In the genomic region with DNA sequence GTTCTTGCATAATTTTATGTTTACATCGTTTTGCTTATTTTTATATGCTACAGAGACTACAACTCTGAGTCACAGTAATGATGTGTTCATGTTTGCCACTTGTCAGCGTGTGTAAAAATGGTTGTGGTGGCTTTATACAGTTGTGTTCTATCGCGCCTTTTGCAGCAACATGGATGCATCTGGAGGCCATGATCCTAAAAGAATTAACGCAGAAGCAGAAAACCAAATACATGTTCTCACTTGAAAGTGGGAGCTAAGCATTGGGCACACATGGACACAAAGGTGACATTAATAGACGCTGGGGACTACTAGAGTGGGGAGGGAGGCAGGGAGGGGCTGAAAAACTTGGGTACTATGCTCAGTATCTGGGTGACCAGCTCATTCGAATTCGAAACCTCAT, we compare ENCODE assay signal across 8 cellular contexts. TPM values are rescaled to one million over a fixed set of nuclear protein-coding genes. Genes with fewer than 3 reads are reported as not detected.
DNase-seq lines count a peak whose midpoint lies in the region; ATAC-seq, FAIRE-seq and TF ChIP-seq lines count a peak whose summit lies in the region.

No MANE protein-coding gene starts in this region.

- H3K36me3 Mint-ChIP-seq in activated naive CD4-positive, alpha-beta T cell treated with anti-CD3 and anti-CD28 coated beads, Interleukin-2, amount 50 U/mL, for 72 hours = peaks cover 12 to 41% of the 10 kb centered on the region in 2 donors

- H3K9me3 ChIP-seq in KOPT-K1 (ENCODE audit: insufficient read depth, low read length, poor library complexity, severe bottlenecking) (no peaks in the 10 kb centered on the region), thymus (ENCODE audit: control insufficient read depth) (no peaks in the 10 kb centered on the region)

- H3K4me3 ChIP-seq in AG09309 (ENCODE audit: control insufficient read depth, low read depth, low read length) = peak overlapping the region; percentile 95
- H3K4me3 ChIP-seq in thymus (ENCODE audit: low read length) = peak overlapping the region; percentile 71

- no peak for TF ChIP-seq CTCF in AG09309 (IDR thresholded peaks at IDR 0.05; ENCODE audit: control insufficient read depth, insufficient read depth, low read depth, low read length, missing control alignments)

- no peaks in the 10 kb centered on the region for H3K9me3 Mint-ChIP-seq in activated naive CD4-positive, alpha-beta T cell treated with anti-CD3 and anti-CD28 coated beads, Interleukin-2, amount 50 U/mL, for 72 hours

- ATAC-seq in activated naive CD4-positive, alpha-beta T cell treated with anti-CD3 and anti-CD28 coated beads, Interleukin-2, amount 50 U/mL, for 72 hours = no peak
- ATAC-seq in GM18858 (IDR thresholded peaks at IDR 0.05; ENCODE audit: unreplicated experiment) (no peak), GM21381 (IDR thresholded peaks at IDR 0.05; ENCODE audit: unreplicated experiment) (no peak)

- H3K4me1 ChIP-seq in thymus (ENCODE audit: control insufficient read depth, insufficient read depth, low read length) = peaks cover 3% of the 10 kb centered on the region

- H3K27me3 ChIP-seq in layer of hippocampus (ENCODE audit: control insufficient read depth, insufficient read depth, low read length) (no peaks in the 10 kb centered on the region), thymus (ENCODE audit: control insufficient read depth, insufficient read depth) (peaks cover 2% of the 10 kb centered on the region)

- DNase-seq in AG09309 (ENCODE audit: low read depth) = no peak
- peak in 1 of 2 donors; percentile 17 for DNase-seq in activated naive CD4-positive, alpha-beta T cell treated with anti-CD3 and anti-CD28 coated beads, Interleukin-2, amount 50 U/mL, for 72 hours (ENCODE audit: low spot score in 2 of 2)
- DNase-seq in RCC 7860 (ENCODE audit: low spot score) = no peak

- H3K36me3 ChIP-seq in KOPT-K1 (ENCODE audit: insufficient read depth, low read length) (peaks cover 26% of the 10 kb centered on the region), thymus (ENCODE audit: control insufficient read depth, insufficient read depth) (peaks cover 4% of the 10 kb centered on the region)

- H3K27ac ChIP-seq in KOPT-K1 (ENCODE audit: low read depth, low read length, poor library complexity, severe bottlenecking) = peak overlapping the region; percentile 89
- peak overlapping the region; percentile 97 for H3K27ac ChIP-seq in layer of hippocampus (ENCODE audit: low read depth, low read length)
- H3K27ac ChIP-seq in thymus (ENCODE audit: low read depth) = peak overlapping the region; percentile 100

- FAIRE-seq in RCC 7860 (lab: Jason Lieb, UNC) = no peak

- H3K27ac Mint-ChIP-seq in activated naive CD4-positive, alpha-beta T cell treated with anti-CD3 and anti-CD28 coated beads, Interleukin-2, amount 50 U/mL, for 72 hours = peak overlapping the region; percentile 98

- 65% methylated on average over 8 of the region's 8 CpGs for WGBS in thymus

RNA-seq across cellular contexts. Expression of gene SEC23B, which starts 1.0 kb away (rescaled TPM):
- 10 to 100 TPM; 92.2 to 97.0 TPM for total RNA-seq in activated naive CD4-positive, alpha-beta T cell treated with anti-CD3 and anti-CD28 coated beads, Interleukin-2, amount 50 U/mL, for 72 hours
- polyA plus RNA-seq in thymus = 16.4 TPM

RNA-seq across cellular contexts. Expression of gene RBBP9, which starts 9.7 kb away (rescaled TPM):
- total RNA-seq in activated naive CD4-positive, alpha-beta T cell treated with anti-CD3 and anti-CD28 coated beads, Interleukin-2, amount 50 U/mL, for 72 hours = 10 to 100 TPM in 1 of 2 donors, 1 to 10 TPM in 1; 7.7 to 23.8 TPM
- polyA plus RNA-seq in thymus = 8.9 TPM

RNA-seq across cellular contexts. Expression of gene POLR3F, which starts 39.6 kb away (rescaled TPM):
- 1 to 10 TPM; 2.9 to 9.0 TPM for total RNA-seq in activated naive CD4-positive, alpha-beta T cell treated with anti-CD3 and anti-CD28 coated beads, Interleukin-2, amount 50 U/mL, for 72 hours
- 12.9 TPM for polyA plus RNA-seq in thymus

RNA-seq across cellular contexts. Expression of gene DZANK1, which starts 39.9 kb away (rescaled TPM):
- total RNA-seq in activated naive CD4-positive, alpha-beta T cell treated with anti-CD3 and anti-CD28 coated beads, Interleukin-2, amount 50 U/mL, for 72 hours = 1 to 10 TPM; 1.3 to 2.4 TPM
- 3.3 TPM for polyA plus RNA-seq in thymus
